16 cellular contexts compared by ENCODE assay signal in genomic region chr2:226971029-226971584, GRCh38.
DNase-seq lines count a peak whose midpoint lies in the region; ATAC-seq and TF ChIP-seq lines count a peak whose summit lies in the region.
"Had no signal": no experiment of that assay in that cellular context is flagged by ENCODE, and none has a peak within 500 bp of the region (broad histone marks: within the 10 kb centered on the region; RNA-seq: fewer than 3 reads in every experiment).

No MANE protein-coding gene starts in this region.

- DNase-seq in activated naive CD4-positive, alpha-beta T cell treated with Interleukin-2 at 50 U/mL for 16 hours = no peak
- DNase-seq in lower lobe of right lung (no peak), HEK293T (ENCODE audit: extremely low spot score) (no peak)
- DNase-seq: activated gamma-delta T cell; AML-193; effector memory CD8-positive, alpha-beta T cell; IMR-90; NCI-H345; SW 1271 had no signal

- no peaks in the 10 kb centered on the region for H3K9me3 ChIP-seq in KOPT-K1 (ENCODE audit: insufficient read depth, low read length, poor library complexity, severe bottlenecking)
- H3K9me3 ChIP-seq in lower lobe of right lung = no peaks in the 10 kb centered on the region
- H3K9me3 ChIP-seq: vagina had no signal

- peaks cover 12% of the 10 kb centered on the region for H3K36me3 Mint-ChIP-seq in activated naive CD4-positive, alpha-beta T cell treated with anti-CD3 and anti-CD28 coated beads, Interleukin-2, amount 50 U/mL, for 24 hours

- peaks cover 33% of the 10 kb centered on the region for H3K4me1 Mint-ChIP-seq in activated naive CD4-positive, alpha-beta T cell treated with anti-CD3 and anti-CD28 coated beads, Interleukin-2, amount 50 U/mL, for 24 hours

- H3K4me3 ChIP-seq in lower lobe of right lung = no peak overlapping the region

- CTCF ChIA-PET in HEK293T (lab: Yijun Ruan, JAX) = no interaction called here

- H3K27me3 ChIP-seq in lower lobe of right lung (ENCODE audit: low read depth) = no peaks in the 10 kb centered on the region
- H3K27me3 ChIP-seq: vagina had no signal

- H3K27ac ChIP-seq in KOPT-K1 (ENCODE audit: low read depth, low read length, poor library complexity, severe bottlenecking) = peak overlapping the region; percentile 95
- H3K27ac ChIP-seq in lower lobe of right lung = no peak overlapping the region
- H3K27ac ChIP-seq: vagina had no signal

- POLR2A ChIA-PET in HEK293T (lab: Yijun Ruan, JAX) = no interaction called here

- H3K27ac Mint-ChIP-seq in activated naive CD4-positive, alpha-beta T cell treated with anti-CD3 and anti-CD28 coated beads, Interleukin-2, amount 50 U/mL, for 24 hours = peak overlapping the region; percentile 81

- no peaks in the 10 kb centered on the region for H3K36me3 ChIP-seq in KOPT-K1 (ENCODE audit: insufficient read depth, low read length)
- no peaks in the 10 kb centered on the region for H3K36me3 ChIP-seq in lower lobe of right lung
- H3K36me3 ChIP-seq: vagina had no signal

- TF ChIP-seq CTCF in lower lobe of right lung (IDR thresholded peaks at IDR 0.05) = no peak

- no peaks in the 10 kb centered on the region for H3K9me3 Mint-ChIP-seq in activated naive CD4-positive, alpha-beta T cell treated with anti-CD3 and anti-CD28 coated beads, Interleukin-2, amount 50 U/mL, for 24 hours
- H3K9me3 Mint-ChIP-seq: effector memory CD8-positive, alpha-beta T cell; nephron had no signal

- no peaks in the 10 kb centered on the region for H3K4me1 ChIP-seq in lower lobe of right lung
- H3K4me1 ChIP-seq: vagina had no signal

- intact Hi-C loops in lower lobe of right lung (cut with DNase I) = no loop called here

- ATAC-seq in HG02642 (IDR thresholded peaks at IDR 0.05; ENCODE audit: poor library complexity, unreplicated experiment) = peak; percentile 44
- ATAC-seq in activated CD4-positive, CD25-positive, alpha-beta regulatory T cell treated with anti-CD3 and anti-CD28 coated beads, Interleukin-2, amount 50 U/mL, for 24 hours = no peak
- no peak for ATAC-seq in lower lobe of right lung
- no peak for ATAC-seq in GM19397 (IDR thresholded peaks at IDR 0.05; ENCODE audit: unreplicated experiment)
- ATAC-seq: effector memory CD8-positive, alpha-beta T cell had no signal

- H3K27me3 Mint-ChIP-seq in activated naive CD4-positive, alpha-beta T cell treated with anti-CD3 and anti-CD28 coated beads, Interleukin-2, amount 50 U/mL, for 24 hours = no peaks in the 10 kb centered on the region
- H3K27me3 Mint-ChIP-seq: effector memory CD8-positive, alpha-beta T cell had no signal

- peak overlapping the region; percentile 53 for H3K4me3 Mint-ChIP-seq in activated naive CD4-positive, alpha-beta T cell treated with anti-CD3 and anti-CD28 coated beads, Interleukin-2, amount 50 U/mL, for 24 hours
- H3K4me3 Mint-ChIP-seq: effector memory CD8-positive, alpha-beta T cell; nephron had no signal

TF ChIP-seq in HEK293T, 16 proteins besides CTCF, POLR2A, EP300 and RAD21:
- TF ChIP-seq PKNOX1 (IDR thresholded peaks at IDR 0.05) (no peak), LEF1 (IDR thresholded peaks at IDR 0.05; ENCODE audit: borderline replicate concordance) (no peak), FOXA1 (IDR thresholded peaks at IDR 0.05) (no peak), SP1 (IDR thresholded peaks at IDR 0.05) (no peak)
